In genomic region chr7:99543916-99544315, GRCh38 we compare ENCODE assay signal across 25 cellular contexts. TPM values are rescaled to one million over a fixed set of nuclear protein-coding genes. Genes with fewer than 3 reads are reported as not detected.
"Had no signal": no experiment of that assay in that cellular context is flagged by ENCODE, and none has a peak within 500 bp of the region (broad histone marks: within the 10 kb centered on the region; RNA-seq: fewer than 3 reads in every experiment).

No MANE protein-coding gene starts in this region.

- ATAC-seq: foreskin keratinocyte, gastroesophageal sphincter, left cardiac atrium, left lung, left ventricle myocardium superior, mucosa of descending colon had no signal

- H3K4me1 ChIP-seq: esophagus muscularis mucosa, foreskin keratinocyte, gastroesophageal sphincter, heart left ventricle, left lung, lower lobe of right lung had no signal

- H3K4me2 ChIP-seq: hepatocyte had no signal

- H3K27ac ChIP-seq: coronary artery, dorsolateral prefrontal cortex, esophagus muscularis mucosa, foreskin keratinocyte, gastroesophageal sphincter, heart left ventricle, hepatocyte, left lung, lower lobe of right lung had no signal

- H3K79me2 ChIP-seq: hepatocyte had no signal

- DNase-seq: dermis blood vessel endothelial cell; dorsolateral prefrontal cortex; effector CD4-positive, alpha-beta T cell; effector memory CD4-positive, alpha-beta T cell; foreskin keratinocyte; heart left ventricle; hypothalamus; immature natural killer cell; islet precursor cell; left cardiac atrium; left lung; left ventricle myocardium superior; lower lobe of right lung; mesenchymal stem cell; mucosa of descending colon; naive B cell had no signal

- H2AFZ ChIP-seq: hepatocyte had no signal

- H3K27me3 ChIP-seq: dorsolateral prefrontal cortex, esophagus muscularis mucosa, foreskin keratinocyte, gastroesophageal sphincter, heart left ventricle, hepatocyte, left lung had no signal

- H3K4me3 ChIP-seq: coronary artery, dorsolateral prefrontal cortex, esophagus muscularis mucosa, gastroesophageal sphincter, heart left ventricle, hepatocyte, left lung, lower lobe of right lung, mucosa of descending colon had no signal

- FAIRE-seq: colon, endothelial cell of umbilical vein, frontal cortex had no signal

RNA-seq across cellular contexts. Expression of gene TMEM225B, which starts 54.2 kb away (rescaled TPM):
- total RNA-seq: endothelial cell of umbilical vein, frontal cortex, kidney epithelial cell, left ventricle myocardium superior, lung microvascular endothelial cell had no signal
